ENCODE assay signal across 8 cellular contexts in the genomic region with DNA sequence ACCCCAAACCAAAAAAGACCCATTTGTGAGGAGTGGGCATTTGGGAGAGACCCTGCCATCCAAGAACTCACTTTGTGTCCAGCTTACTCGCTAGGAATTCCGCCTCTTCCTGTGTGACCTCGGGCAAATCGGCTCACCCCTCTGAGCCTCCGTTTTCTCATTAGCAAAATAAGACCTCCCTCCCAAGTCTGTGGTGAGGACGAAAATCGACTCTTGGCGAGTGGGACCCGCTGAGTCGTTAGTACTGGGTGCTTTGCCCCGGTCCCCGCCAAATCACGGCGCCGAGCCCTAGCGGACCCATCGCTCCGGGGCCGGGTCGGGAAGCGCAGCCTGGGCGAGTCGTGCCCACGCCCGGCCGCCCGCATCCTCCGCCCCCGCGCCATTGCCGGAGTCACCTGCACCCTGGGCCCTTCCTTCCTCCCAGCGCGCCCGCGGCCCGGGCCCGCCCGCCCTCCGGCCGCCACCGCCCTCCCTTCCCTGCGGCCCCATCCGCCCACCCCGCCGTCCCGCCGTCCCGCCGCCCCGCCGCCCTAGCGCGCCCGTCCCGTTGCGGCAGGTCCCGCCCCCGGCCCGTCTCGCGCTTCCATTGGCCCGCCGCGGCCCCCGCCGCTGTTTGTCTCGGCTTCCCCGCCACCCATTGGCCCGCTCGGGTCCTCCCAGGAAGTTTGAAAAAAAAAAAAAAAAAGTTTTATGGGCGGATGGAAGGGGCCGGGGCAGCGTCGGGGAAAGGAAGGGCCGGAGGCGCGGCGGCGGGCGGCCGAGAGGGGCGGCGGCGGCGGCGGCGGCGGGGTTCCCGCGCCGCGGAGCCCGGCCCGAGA. TPM values are rescaled to one million over a fixed set of nuclear protein-coding genes. Genes with fewer than 3 reads are reported as not detected.
DNase-seq lines count a peak whose midpoint lies in the region; ATAC-seq and TF ChIP-seq lines count a peak whose summit lies in the region.

No MANE protein-coding gene starts in this region.

- no peaks in the 10 kb centered on the region for H3K9me3 Mint-ChIP-seq in neural crest cell
- no peaks in the 10 kb centered on the region for H3K9me3 Mint-ChIP-seq in stimulated activated naive CD8-positive, alpha-beta T cell treated with anti-CD3 and anti-CD28 coated beads, Interleukin-15, Interleukin-2, amounts not matched to agents 100 ng/mL and 50 ng/mL, for 24 hours

- H3K4me3 ChIP-seq in SJCRH30, result peak overlapping the region; percentile 98
- H3K4me3 ChIP-seq in foreskin fibroblast (ENCODE audit: low read depth in 1 of 2, low read length in 2 of 2), result peak overlapping the region; percentile 94 to 96

- H3K27me3 Mint-ChIP-seq in neural crest cell (ENCODE audit: low read depth), result no peaks in the 10 kb centered on the region
- H3K27me3 Mint-ChIP-seq in stimulated activated naive CD8-positive, alpha-beta T cell treated with anti-CD3 and anti-CD28 coated beads, Interleukin-15, Interleukin-2, amounts not matched to agents 100 ng/mL and 50 ng/mL, for 24 hours, result no peaks in the 10 kb centered on the region

- no peaks in the 10 kb centered on the region for H3K36me3 Mint-ChIP-seq in neural crest cell (ENCODE audit: low read depth)
- no peaks in the 10 kb centered on the region for H3K36me3 Mint-ChIP-seq in stimulated activated naive CD8-positive, alpha-beta T cell treated with anti-CD3 and anti-CD28 coated beads, Interleukin-15, Interleukin-2, amounts not matched to agents 100 ng/mL and 50 ng/mL, for 24 hours (ENCODE audit: low read depth)

- peaks cover 2% of the 10 kb centered on the region; the same call in 1 of the 2 replicates for H3K36me3 ChIP-seq in SJCRH30

- H3K4me1 Mint-ChIP-seq in neural crest cell, result peaks cover 35% of the 10 kb centered on the region
- peaks cover 48% of the 10 kb centered on the region for H3K4me1 Mint-ChIP-seq in stimulated activated naive CD8-positive, alpha-beta T cell treated with anti-CD3 and anti-CD28 coated beads, Interleukin-15, Interleukin-2, amounts not matched to agents 100 ng/mL and 50 ng/mL, for 24 hours (ENCODE audit: low read depth)

- DNase-seq in COLO829 (ENCODE audit: low spot score), result peak; percentile 80
- peak; percentile 75 for DNase-seq in KG1 (lab: John Stamatoyannopoulos, UW)
- peak; percentile 87 to 89 for DNase-seq in SJCRH30
- peak; percentile 81 for DNase-seq in activated gamma-delta T cell treated with anti-CD3 and anti-CD28 coated beads, Interleukin-2, amount 50 U/mL, for 16 hours (ENCODE audit: low read depth)
- peak; percentile 88 to 96 for DNase-seq in foreskin fibroblast
- DNase-seq in neural crest cell (ENCODE audit: low read depth, low spot score), result peak; percentile 80

- no peaks in the 10 kb centered on the region for H3K9me3 ChIP-seq in SJCRH30 (replicated peaks)

- ATAC-seq in GM21515 (IDR thresholded peaks at IDR 0.05; ENCODE audit: unreplicated experiment), result peak; percentile 47

- H3K4me1 ChIP-seq in SJCRH30, result peaks cover 20% of the 10 kb centered on the region

- no peak overlapping the region for H3K27ac Mint-ChIP-seq in neural crest cell (ENCODE audit: unreplicated experiment)
- H3K27ac Mint-ChIP-seq in stimulated activated naive CD8-positive, alpha-beta T cell treated with anti-CD3 and anti-CD28 coated beads, Interleukin-15, Interleukin-2, amounts not matched to agents 100 ng/mL and 50 ng/mL, for 24 hours, result peak overlapping the region; percentile 77

- H3K27me3 ChIP-seq in SJCRH30, result no peaks in the 10 kb centered on the region

- H3K4me3 Mint-ChIP-seq in neural crest cell, result peak overlapping the region; percentile 92
- peak overlapping the region; percentile 88 for H3K4me3 Mint-ChIP-seq in stimulated activated naive CD8-positive, alpha-beta T cell treated with anti-CD3 and anti-CD28 coated beads, Interleukin-15, Interleukin-2, amounts not matched to agents 100 ng/mL and 50 ng/mL, for 24 hours

- peak overlapping the region; percentile 85; the same call in 1 of the 2 replicates for H3K27ac ChIP-seq in SJCRH30

- TF ChIP-seq CTCF in foreskin fibroblast (IDR thresholded peaks at IDR 0.05; ENCODE audit: low read depth, low read length) (no peak), neural crest cell (conservative IDR thresholded peaks at IDR 0.05) (no peak)

RNA-seq across cellular contexts. Expression of gene TRIOBP, which starts 48.9 kb away (rescaled TPM):
- 16.8 and 17.0 TPM in 2 replicates for total RNA-seq in SJCRH30 (2014; rRNA removed; shearing (Covaris generic))
- total RNA-seq in neural crest cell, result 45.8 and 53.2 TPM in 2 replicates

RNA-seq across cellular contexts. Expression of gene NOL12, which starts 59.6 kb away (rescaled TPM):
- 26.2 and 28.3 TPM in 2 replicates for total RNA-seq in SJCRH30 (2014; rRNA removed; shearing (Covaris generic))
- total RNA-seq in neural crest cell, result 43.3 and 44.5 TPM in 2 replicates

Comparison
In these comparisons a context has a peak if more than half of its experiments do, and no peak if none do; other contexts are left out.
1. Peak in every context shown above with its lines: DNase-seq, ATAC-seq, H3K4me3 ChIP-seq and H3K27ac ChIP-seq.